In genomic region chr9:134323741-134324358, GRCh38 we compare ENCODE assay signal across 8 cellular contexts. TPM values are rescaled to one million over a fixed set of nuclear protein-coding genes. Genes with fewer than 3 reads are reported as not detected.
DNase-seq lines count a peak whose midpoint lies in the region; ATAC-seq and TF ChIP-seq lines count a peak whose summit lies in the region.

No MANE protein-coding gene starts in this region.

- H3K4me3 ChIP-seq in WERI-Rb-1 (ENCODE audit: low read depth, low read length), result no peak overlapping the region
- no peak overlapping the region for H3K4me3 ChIP-seq in heart left ventricle
- H3K4me3 ChIP-seq in trophoblast cell (ENCODE audit: low read depth, low read length), result no peak overlapping the region

- H3K4me1 ChIP-seq in heart left ventricle, result peaks cover 4 to 43% (median 28%) of the 10 kb centered on the region in 12 donors
- peaks cover 33 to 51% of the 10 kb centered on the region in 2 experiments for H3K4me1 ChIP-seq in trophoblast cell (ENCODE audit: control insufficient read depth in 1 of 2, insufficient read depth in 2 of 2, low read length in 2 of 2)

- no peak overlapping the region for H3K4ac ChIP-seq in trophoblast cell (ENCODE audit: low read depth, low read length)

- H2BK5ac ChIP-seq in trophoblast cell (ENCODE audit: low read depth, low read length, poor library complexity), result no peak overlapping the region

- H4K91ac ChIP-seq in trophoblast cell (ENCODE audit: low read depth, low read length), result peak overlapping the region; percentile 41

- H3K27ac ChIP-seq in WERI-Rb-1 (peak overlapping the region; percentile 24), heart left ventricle (peak overlapping the region in 9 of 12 donors; percentile 13 to 98 (median 73)), trophoblast cell (ENCODE audit: low read depth, low read length) (peak overlapping the region; percentile 39)

- H3K79me1 ChIP-seq in trophoblast cell (ENCODE audit: low read length), result peaks cover 25% of the 10 kb centered on the region

- no peaks in the 10 kb centered on the region for H3K9me3 ChIP-seq in WERI-Rb-1 (ENCODE audit: severe bottlenecking)
- no peaks in the 10 kb centered on the region for H3K9me3 ChIP-seq in heart left ventricle
- peaks cover 2% of the 10 kb centered on the region for H3K9me3 ChIP-seq in trophoblast cell (ENCODE audit: insufficient read depth, low read depth, low read length)

- H3K27me3 ChIP-seq in WERI-Rb-1 (ENCODE audit: insufficient read depth, low read depth, severe bottlenecking) (no peaks in the 10 kb centered on the region), heart left ventricle (no peaks in the 10 kb centered on the region), trophoblast cell (ENCODE audit: insufficient read depth, low read length) (no peaks in the 10 kb centered on the region)

- peak overlapping the region; percentile 8 for H4K8ac ChIP-seq in trophoblast cell (ENCODE audit: low read depth, low read length)

- ATAC-seq in heart left ventricle, result peak in 3 of 4 donors; percentile 7 to 31 (median 10)
- no peak for ATAC-seq in HG03521 (IDR thresholded peaks at IDR 0.05; ENCODE audit: unreplicated experiment)
- ATAC-seq in HG03442 (IDR thresholded peaks at IDR 0.05; ENCODE audit: unreplicated experiment), result no peak
- ATAC-seq in activated CD4-positive, CD25-positive, alpha-beta regulatory T cell treated with anti-CD3 and anti-CD28 coated beads, Interleukin-2, amount 50 U/mL, for 24 hours, result no peak

- no peak overlapping the region for H3K4me2 ChIP-seq in trophoblast cell (ENCODE audit: low read length)

- H2AFZ ChIP-seq in trophoblast cell (ENCODE audit: insufficient read depth, low read length, poor library complexity), result no peak overlapping the region

- H3K18ac ChIP-seq in trophoblast cell (ENCODE audit: low read length), result no peak overlapping the region

- WGBS in heart left ventricle, 4 donors, result 50 to 65% (median 62%) methylated on average over 18 to 20 of the region's 20 CpGs
- no CpG with 5 or more reads among the region's 20 CpGs for WGBS in trophoblast cell (ENCODE audit: extremely low coverage, insufficient coverage, insufficient read length)

- TF ChIP-seq CTCF in WERI-Rb-1 (IDR thresholded peaks at IDR 0.05; ENCODE audit: low read depth, low read length) (no peak), heart left ventricle (IDR thresholded peaks at IDR 0.05) (no peak)

- H3K14ac ChIP-seq in trophoblast cell (ENCODE audit: low read length), result no peak overlapping the region

- H2BK12ac ChIP-seq in trophoblast cell (ENCODE audit: low read length), result peak overlapping the region; percentile 55

- DNase-seq in DMS79 treated with DMSO at 0.1 percent for 48 hours (lab: John Stamatoyannopoulos, UW) (peak; percentile 93), WERI-Rb-1 (peak; percentile 77), heart left ventricle (peak in 4 of 5 donors; percentile 58 to 76 (median 68)), trophoblast cell (no peak), activated gamma-delta T cell treated with Interleukin-2 at 50 U/mL for 16 hours (no peak)

- no peak overlapping the region for H3K9ac ChIP-seq in trophoblast cell (ENCODE audit: low read length)

- intact Hi-C loops in heart left ventricle (cut with DNase I), result loop anchor here in 6 of 10 donors (2.0 to 10.0 kb wide), 8 partner anchors 42 to 153 kb away; no protein-coding TSS in a partner anchor

- peaks cover 20% of the 10 kb centered on the region for H3K79me2 ChIP-seq in trophoblast cell (ENCODE audit: control insufficient read depth, insufficient read depth, low read length, poor library complexity)

- TF ChIP-seq POLR2A in heart left ventricle (IDR thresholded peaks at IDR 0.05), result no peak

- H4K12ac ChIP-seq in trophoblast cell (ENCODE audit: low read depth, low read length), result no peak overlapping the region

- H3K36me3 ChIP-seq in WERI-Rb-1 (no peaks in the 10 kb centered on the region; the same call in 1 of the 2 replicates), heart left ventricle (no peaks in the 10 kb centered on the region), trophoblast cell (ENCODE audit: control insufficient read depth in 1 of 2, insufficient read depth in 2 of 2, low read length in 2 of 2) (no peaks in the 10 kb centered on the region)

- H2AK5ac ChIP-seq in trophoblast cell (ENCODE audit: low read length), result no peak overlapping the region

- no peak overlapping the region for H3K23ac ChIP-seq in trophoblast cell (ENCODE audit: low read length)

- peak overlapping the region; percentile 45 for H2BK120ac ChIP-seq in trophoblast cell (ENCODE audit: insufficient read depth, low read length, poor library complexity)

RNA-seq across cellular contexts. Expression of gene RXRA, which starts 2.4 kb away (rescaled TPM):
- total RNA-seq in heart left ventricle, result 10 to 100 TPM; 45.5 to 87.9 (median 52.9) TPM
- polyA plus RNA-seq in heart left ventricle, result 10 to 100 TPM; 54.9 to 55.8 TPM
- polyA plus RNA-seq in trophoblast cell (2013), result 31.7 and 33.2 TPM in 2 replicates

Comparison
In these comparisons a context has a peak if more than half of its experiments do, and no peak if none do; other contexts are left out.
1. DNase-seq: peak in DMS79 treated with DMSO at 0.1 percent for 48 hours (single experiment), WERI-Rb-1 (single experiment) and heart left ventricle (4 of 5); none in trophoblast cell (0 of 2) and activated gamma-delta T cell treated with Interleukin-2 at 50 U/mL for 16 hours (single experiment).
2. ATAC-seq: peak in heart left ventricle (3 of 4); none in HG03521 (single experiment), HG03442 (single experiment) and activated CD4-positive, CD25-positive, alpha-beta regulatory T cell treated with anti-CD3 and anti-CD28 coated beads, Interleukin-2, amount 50 U/mL, for 24 hours (0 of 2).
3. Peak in every context shown above with its lines, with median percentiles within 50 percentile points of each other: H3K27ac ChIP-seq.